8 cellular contexts compared by ENCODE assay signal in genomic region chr19:15195381-15195964, GRCh38. TPM values are rescaled to one million over a fixed set of nuclear protein-coding genes. Genes with fewer than 3 reads are reported as not detected.
DNase-seq lines count a peak whose midpoint lies in the region; ATAC-seq, FAIRE-seq and TF ChIP-seq lines count a peak whose summit lies in the region.

No MANE protein-coding gene starts in this region.

- peak; percentile 9 for DNase-seq in activated gamma-delta T cell treated with anti-CD3 and anti-CD28 coated beads, Interleukin-2, amount 50 U/mL, for 16 hours (ENCODE audit: low read depth)
- no peak for DNase-seq in activated gamma-delta T cell treated with Interleukin-2 at 50 U/mL for 16 hours
- peak; percentile 82 for DNase-seq in PC-3
- DNase-seq in esophagus muscularis mucosa (ENCODE audit: extremely low spot score), result no peak
- peak; percentile 53 for DNase-seq in neural crest cell (ENCODE audit: low read depth, low spot score)
- DNase-seq in GM12892 (ENCODE audit: insufficient read length), result no peak
- DNase-seq in SW 1271 (lab: John Stamatoyannopoulos, UW), result no peak

- H3K27me3 ChIP-seq in PC-3 (ENCODE audit: low read length) (no peaks in the 10 kb centered on the region), esophagus muscularis mucosa (peaks cover 6 to 83% (median 39%) of the 10 kb centered on the region in 4 donors)

- peak overlapping the region; percentile 83 for H3K9ac ChIP-seq in PC-3 (ENCODE audit: low read length)

- BruUV-seq in PC-3 (replicated peaks; lab: Mats Ljungman, UMichigan), result no TSS peak

- H3K79me2 ChIP-seq in PC-3 (ENCODE audit: low read length), result peaks cover 16% of the 10 kb centered on the region

- H3K27ac Mint-ChIP-seq in neural crest cell (ENCODE audit: unreplicated experiment), result no peak overlapping the region

- TF ChIP-seq CTCF in PC-3 (conservative IDR thresholded peaks at IDR 0.05; ENCODE audit: low read depth, low read length) (0 out of 2 replicates have a peak, but pooled peaks have one; percentile 14), esophagus muscularis mucosa (IDR thresholded peaks at IDR 0.05) (peak in 1 of 3 experiments; percentile 9), neural crest cell (conservative IDR thresholded peaks at IDR 0.05) (peak; percentile 46)

- peak overlapping the region; percentile 80 for H3K4me3 Mint-ChIP-seq in neural crest cell

- no peaks in the 10 kb centered on the region for H3K9me3 Mint-ChIP-seq in neural crest cell

- POLR2A ChIA-PET in PC-3 (lab: Charles Lee; ENCODE audit: unreplicated experiment), result interaction anchor here (0.7 kb wide), 1 partner anchor 271 kb away, joined by 10 read pairs; no protein-coding TSS in a partner anchor

- no peak for TF ChIP-seq POLR2A in esophagus muscularis mucosa (IDR thresholded peaks at IDR 0.05; ENCODE audit: low read depth)
- no peak for TF ChIP-seq POLR2A in GM12892 (IDR thresholded peaks at IDR 0.05; ENCODE audit: low read depth, low read length)

- no peak for FAIRE-seq in GM12892 (lab: Jason Lieb, UNC)

- no peaks in the 10 kb centered on the region for H3K27me3 Mint-ChIP-seq in neural crest cell (ENCODE audit: low read depth)

- H3K4me1 ChIP-seq in PC-3 (ENCODE audit: insufficient read depth, low read length), result peaks cover 25% of the 10 kb centered on the region
- H3K4me1 ChIP-seq in esophagus muscularis mucosa, result peaks cover 12 to 38% (median 24%) of the 10 kb centered on the region in 4 donors

- no peaks in the 10 kb centered on the region for H3K9me2 ChIP-seq in PC-3 (replicated peaks; ENCODE audit: low read length)

- intact Hi-C loops in PC-3 (cut with micrococcal nuclease) (no loop called here), esophagus muscularis mucosa (cut with DNase I) (no loop called here)

- H3K4me3 ChIP-seq in PC-3 (ENCODE audit: low read length) (peak overlapping the region; percentile 57), esophagus muscularis mucosa (peak overlapping the region; percentile 45 to 53 (median 50))

- CTCF ChIA-PET in PC-3 (lab: Charles Lee), result interaction anchor here (0.6 to 0.7 kb wide), 3 partner anchors 8 to 609 kb away, joined by 3 to 6 read pairs (median 4); no protein-coding TSS in a partner anchor

- no peak for TF ChIP-seq EP300 in esophagus muscularis mucosa (IDR thresholded peaks at IDR 0.05)

- no peaks in the 10 kb centered on the region for H3F3A ChIP-seq in PC-3 (ENCODE audit: low read length, unreplicated experiment)

- ATAC-seq in PC-3 (peak; percentile 53), HG03460 (IDR thresholded peaks at IDR 0.05; ENCODE audit: unreplicated experiment) (no peak)

- H3K9me3 ChIP-seq in PC-3 (ENCODE audit: low read length) (no peaks in the 10 kb centered on the region), esophagus muscularis mucosa (no peaks in the 10 kb centered on the region)

- H3K4me2 ChIP-seq in PC-3 (ENCODE audit: low read length), result peak overlapping the region; percentile 75

- 0 out of 2 replicates have a peak overlapping the region, but pooled peaks have one; percentile 48 for H2AFZ ChIP-seq in PC-3 (ENCODE audit: low read length)

- H3K27ac ChIP-seq in PC-3 (ENCODE audit: low read length) (peak overlapping the region; percentile 89), esophagus muscularis mucosa (replicated peaks in 1 of 4) (peak overlapping the region; percentile 35 to 57 (median 43))

- WGBS in esophagus muscularis mucosa, result 6% methylated on average over 14 of the region's 61 CpGs

- no peaks in the 10 kb centered on the region for H3K36me3 ChIP-seq in PC-3 (ENCODE audit: low read depth, low read length)
- H3K36me3 ChIP-seq in esophagus muscularis mucosa, result peaks cover 0 to 4% (median 0%) of the 10 kb centered on the region in 4 donors

- H3K36me3 Mint-ChIP-seq in neural crest cell (ENCODE audit: low read depth), result peaks cover 15% of the 10 kb centered on the region

- H4K20me1 ChIP-seq in PC-3 (ENCODE audit: low read length), result no peaks in the 10 kb centered on the region

- H3K4me1 Mint-ChIP-seq in neural crest cell, result peaks cover 39% of the 10 kb centered on the region

RNA-seq across cellular contexts. Expression of gene NOTCH3, which starts 5.3 kb away (rescaled TPM):
- total RNA-seq in PC-3 (2014; rRNA removed) (21.5 and 28.1 TPM in 2 replicates), esophagus muscularis mucosa (10 to 100 TPM; 19.9 to 78.7 (median 49.1) TPM), neural crest cell (125 and 127 TPM in 2 replicates)
- polyA plus RNA-seq in GM12892 (2012; ENCODE audit: missing spikeins), result not detected

RNA-seq across cellular contexts. Expression of gene EPHX3, which starts 36.8 kb away (rescaled TPM):
- total RNA-seq in PC-3 (2014; rRNA removed) (not detected in 2 replicates), esophagus muscularis mucosa (1 to 10 TPM in 1 of 4 donors, not detected in 3; 1.6 TPM), neural crest cell (1.0 and 1.1 TPM in 2 replicates)
- not detected for polyA plus RNA-seq in GM12892 (2012; ENCODE audit: missing spikeins)

Comparison
In these comparisons a context has a peak if more than half of its experiments do, and no peak if none do; other contexts are left out.
1. DNase-seq: peak in activated gamma-delta T cell treated with anti-CD3 and anti-CD28 coated beads, Interleukin-2, amount 50 U/mL, for 16 hours (single experiment), PC-3 (single experiment) and neural crest cell (single experiment); none in activated gamma-delta T cell treated with Interleukin-2 at 50 U/mL for 16 hours (single experiment), esophagus muscularis mucosa (single experiment), GM12892 (single experiment) and SW 1271 (0 of 2).